ENCODE assay signal across 1 cellular context in the genomic region with DNA sequence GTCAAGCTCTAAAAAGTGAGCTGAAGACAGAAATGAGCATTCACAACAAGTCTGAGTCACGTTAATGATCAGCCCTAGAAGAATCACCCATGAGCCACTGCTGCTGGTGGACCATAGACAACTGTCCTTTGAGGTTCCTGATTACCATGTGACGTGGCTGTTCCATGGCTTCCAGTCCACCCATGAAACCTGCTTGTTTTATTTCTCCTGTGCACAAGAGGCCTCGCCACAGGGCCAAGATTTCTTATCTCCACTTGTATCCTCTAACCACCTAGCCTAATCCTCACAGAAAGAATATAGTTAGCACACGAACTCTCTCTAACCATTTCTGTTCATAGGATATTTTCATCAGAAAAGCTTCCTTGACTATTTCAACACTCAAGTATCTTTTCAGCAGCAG.
TF ChIP-seq lines count a peak whose summit lies in the region.

No MANE protein-coding gene starts in this region.

TF ChIP-seq in IMR-90, 13 proteins besides CTCF, POLR2A, EP300 and RAD21:
- TF ChIP-seq BHLHE40 (IDR thresholded peaks at IDR 0.05; ENCODE audit: low read depth, low read length) (no peak), MAZ (IDR thresholded peaks at IDR 0.05; ENCODE audit: borderline replicate concordance, low read depth, low read length) (no peak), MAFK (IDR thresholded peaks at IDR 0.05; ENCODE audit: low read depth, low read length) (no peak), CHD1 (IDR thresholded peaks at IDR 0.05; ENCODE audit: low read depth, low read length) (no peak), RCOR1 (IDR thresholded peaks at IDR 0.05; ENCODE audit: insufficient replicate concordance, low read length) (no peak), RFX5 (IDR thresholded peaks at IDR 0.05; ENCODE audit: low read depth, low read length) (no peak), FOS (IDR thresholded peaks at IDR 0.05; ENCODE audit: low read depth, low read length) (no peak), CEBPB (IDR thresholded peaks at IDR 0.05; ENCODE audit: low read depth, low read length) (no peak), MXI1 (IDR thresholded peaks at IDR 0.05; ENCODE audit: borderline replicate concordance, low read depth, low read length) (no peak), SMC3 (IDR thresholded peaks at IDR 0.05; ENCODE audit: low read depth, low read length) (no peak), NFE2L2 (IDR thresholded peaks at IDR 0.05; ENCODE audit: low read depth, low read length) (no peak)
- TF ChIP-seq, protein P1, sequence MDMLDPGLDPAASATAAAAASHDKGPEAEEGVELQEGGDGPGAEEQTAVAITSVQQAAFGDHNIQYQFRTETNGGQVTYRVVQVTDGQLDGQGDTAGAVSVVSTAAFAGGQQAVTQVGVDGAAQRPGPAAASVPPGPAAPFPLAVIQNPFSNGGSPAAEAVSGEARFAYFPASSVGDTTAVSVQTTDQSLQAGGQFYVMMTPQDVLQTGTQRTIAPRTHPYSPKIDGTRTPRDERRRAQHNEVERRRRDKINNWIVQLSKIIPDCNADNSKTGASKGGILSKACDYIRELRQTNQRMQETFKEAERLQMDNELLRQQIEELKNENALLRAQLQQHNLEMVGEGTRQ (IDR thresholded peaks at IDR 0.05; ENCODE audit: low read depth, low read length) = no peak
- TF ChIP-seq, protein P2, sequence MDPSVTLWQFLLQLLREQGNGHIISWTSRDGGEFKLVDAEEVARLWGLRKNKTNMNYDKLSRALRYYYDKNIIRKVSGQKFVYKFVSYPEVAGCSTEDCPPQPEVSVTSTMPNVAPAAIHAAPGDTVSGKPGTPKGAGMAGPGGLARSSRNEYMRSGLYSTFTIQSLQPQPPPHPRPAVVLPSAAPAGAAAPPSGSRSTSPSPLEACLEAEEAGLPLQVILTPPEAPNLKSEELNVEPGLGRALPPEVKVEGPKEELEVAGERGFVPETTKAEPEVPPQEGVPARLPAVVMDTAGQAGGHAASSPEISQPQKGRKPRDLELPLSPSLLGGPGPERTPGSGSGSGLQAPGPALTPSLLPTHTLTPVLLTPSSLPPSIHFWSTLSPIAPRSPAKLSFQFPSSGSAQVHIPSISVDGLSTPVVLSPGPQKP (IDR thresholded peaks at IDR 0.05; ENCODE audit: borderline replicate concordance, low read depth, low read length) = no peak
